In the genomic region with DNA sequence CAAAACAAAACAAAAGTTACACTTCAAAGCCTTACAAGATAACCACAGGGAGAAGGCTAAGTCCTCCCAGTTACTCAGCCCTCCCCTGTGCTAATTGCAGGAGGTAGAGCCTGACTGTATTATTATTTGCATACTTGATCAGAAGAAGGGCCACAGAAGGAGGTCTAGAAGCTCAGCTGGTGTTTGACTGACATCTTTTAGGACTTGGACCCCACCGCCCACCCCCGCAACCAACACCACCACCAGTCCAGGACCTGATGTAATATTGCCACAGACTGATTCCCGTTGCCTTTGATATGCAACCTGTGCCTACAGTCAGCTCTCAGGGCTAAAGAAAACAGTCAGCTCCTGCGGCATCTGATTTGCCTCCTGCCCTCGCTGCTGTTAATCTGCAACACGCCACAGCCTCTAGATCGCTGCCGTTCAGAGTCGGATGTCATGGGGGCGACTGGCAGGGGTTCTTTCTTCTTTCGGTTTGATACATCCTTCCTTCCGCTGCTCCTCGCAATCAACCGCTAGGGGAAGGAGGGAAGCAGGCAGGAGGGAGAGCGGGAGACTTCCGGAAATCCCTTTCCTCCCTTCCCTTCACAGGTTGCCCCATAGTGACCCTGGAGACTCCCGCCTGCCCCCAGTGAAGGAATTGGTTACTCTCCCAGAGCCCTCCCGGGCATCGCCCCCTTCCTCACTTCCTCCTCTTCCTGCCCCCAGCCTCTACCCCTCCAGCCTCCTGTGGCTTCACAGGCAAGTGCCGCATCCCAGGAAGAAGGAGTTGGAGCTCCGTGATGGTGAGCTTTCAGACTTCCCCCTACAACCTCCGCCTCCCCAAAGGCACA, we compare ENCODE assay signal across 8 cellular contexts.
DNase-seq lines count a peak whose midpoint lies in the region; ATAC-seq and TF ChIP-seq lines count a peak whose summit lies in the region.

No MANE protein-coding gene starts in this region.

- H3K4me1 ChIP-seq in IMR-90 (ENCODE audit: control insufficient read depth, insufficient read depth, low read length) (no peaks in the 10 kb centered on the region), vagina (peaks cover 19% of the 10 kb centered on the region)
- peaks cover 0 to 7% of the 10 kb centered on the region in 2 donors for H3K4me1 ChIP-seq in naive thymus-derived CD4-positive, alpha-beta T cell (ENCODE audit: control insufficient read depth in 2 of 2, insufficient read depth in 2 of 2, low read length in 2 of 2)

- no peak; the same call in 1 of the 2 replicates for TF ChIP-seq RAD21 in IMR-90 (IDR thresholded peaks at IDR 0.05; ENCODE audit: low read length)

- 0% methylated on average over 3 of the region's 22 CpGs; no CpG with 5 or more reads in 1 of the 2 experiments for WGBS in IMR-90 (ENCODE audit: extremely low coverage in 2 of 2, insufficient read length in 1 of 2), 2 experiments

- H3K9ac ChIP-seq in IMR-90 (ENCODE audit: low read depth, low read length), result peak overlapping the region; percentile 61

- peak overlapping the region; percentile 67 for H3K18ac ChIP-seq in IMR-90 (ENCODE audit: low read depth, low read length)

- TF ChIP-seq POLR2A in IMR-90 (IDR thresholded peaks at IDR 0.05; ENCODE audit: low read depth, low read length) (no peak), vagina (IDR thresholded peaks at IDR 0.05) (no peak)

- H3K9me3 ChIP-seq in IMR-90 (ENCODE audit: control insufficient read depth, insufficient read depth, low read length) (no peaks in the 10 kb centered on the region), vagina (no peaks in the 10 kb centered on the region)
- no peaks in the 10 kb centered on the region for H3K9me3 ChIP-seq in naive thymus-derived CD4-positive, alpha-beta T cell (ENCODE audit: control insufficient read depth in 2 of 3, low read length in 3 of 3)

- peak overlapping the region; percentile 90 for H2BK120ac ChIP-seq in IMR-90 (ENCODE audit: low read depth, low read length)

- no peaks in the 10 kb centered on the region; the same call in 1 of the 2 replicates for H3K9me1 ChIP-seq in IMR-90 (ENCODE audit: insufficient read depth, low read length)

- peak overlapping the region; percentile 76 for H3K4me3 ChIP-seq in IMR-90 (ENCODE audit: insufficient read depth, low read depth, low read length)
- H3K4me3 ChIP-seq in naive thymus-derived CD4-positive, alpha-beta T cell (ENCODE audit: low read length), result peak overlapping the region; percentile 46
- H3K4me3 ChIP-seq in vagina, result peak overlapping the region; percentile 36 to 42

- peak overlapping the region; percentile 45 for H3K4me3 Mint-ChIP-seq in activated CD4-positive, alpha-beta T cell treated with anti-CD3 and anti-CD28 coated beads, Interleukin-2, amount 10 ng/mL, durations not matched to agents 7 days and 5 days
- peak overlapping the region; percentile 54 to 81 (median 72) for H3K4me3 Mint-ChIP-seq in naive thymus-derived CD4-positive, alpha-beta T cell

- no peaks in the 10 kb centered on the region for H3K36me3 Mint-ChIP-seq in activated CD4-positive, alpha-beta T cell treated with anti-CD3 and anti-CD28 coated beads, Interleukin-2, amount 10 ng/mL, durations not matched to agents 7 days and 5 days (ENCODE audit: low read depth)
- no peaks in the 10 kb centered on the region for H3K36me3 Mint-ChIP-seq in naive thymus-derived CD4-positive, alpha-beta T cell

- H3K9me3 Mint-ChIP-seq in activated CD4-positive, alpha-beta T cell treated with anti-CD3 and anti-CD28 coated beads, Interleukin-2, amount 10 ng/mL, durations not matched to agents 7 days and 5 days, result no peaks in the 10 kb centered on the region
- peaks cover 0 to 6% (median 0%) of the 10 kb centered on the region in 11 donors for H3K9me3 Mint-ChIP-seq in naive thymus-derived CD4-positive, alpha-beta T cell

- intact Hi-C loops in IMR-90 (cut with micrococcal nuclease), result no loop called here
- intact Hi-C loops in naive thymus-derived CD4-positive, alpha-beta T cell (cut with micrococcal nuclease), result no loop called here
- intact Hi-C loops in vagina (cut with DNase I), result no loop called here

- H2AK9ac ChIP-seq in IMR-90 (replicated peaks; ENCODE audit: low read depth, low read length, poor library complexity), result peak overlapping the region; percentile 71

- TF ChIP-seq CTCF in GM12873 (IDR thresholded peaks at IDR 0.05; ENCODE audit: insufficient read depth, low read depth, low read length, missing control alignments) (peak; percentile 63), IMR-90 (conservative IDR thresholded peaks at IDR 0.05; ENCODE audit: low read depth, low read length) (peak; percentile 44), vagina (IDR thresholded peaks at IDR 0.05) (no peak), RWPE1 (conservative IDR thresholded peaks at IDR 0.05; ENCODE audit: low read depth) (no peak)

- peak overlapping the region; percentile 96 for H2AFZ ChIP-seq in IMR-90 (replicated peaks; ENCODE audit: low read length, poor library complexity)

- peak overlapping the region; percentile 77; the same call in 1 of the 2 replicates for H3K56ac ChIP-seq in IMR-90 (ENCODE audit: extremely low read depth, insufficient read depth, low read length)

- POLR2A ChIA-PET in IMR-90 (lab: Charles Lee; ENCODE audit: unreplicated experiment) (no interaction called here), RWPE1 (lab: Yijun Ruan, JAX; ENCODE audit: low non-redundant PET) (no interaction called here)
- POLR2A ChIA-PET in activated CD4-positive, alpha-beta T cell treated with anti-CD3 and anti-CD28 coated beads, Interleukin-2, amount 10 ng/mL, durations not matched to agents 7 days and 5 days (lab: Charles Lee), result no interaction called here
- POLR2A ChIA-PET in naive thymus-derived CD4-positive, alpha-beta T cell (lab: Charles Lee), result interaction anchor here (1.2 kb wide), 1 partner anchor 49 kb away, joined by 3 read pairs; no protein-coding TSS in a partner anchor

- no peaks in the 10 kb centered on the region for H3K79me1 ChIP-seq in IMR-90 (ENCODE audit: low read depth in 1 of 2, low read length in 2 of 2)

- peak overlapping the region; percentile 49 for H4K91ac ChIP-seq in IMR-90 (ENCODE audit: insufficient read depth, low read depth, low read length)

- no peaks in the 10 kb centered on the region for H3K27me3 Mint-ChIP-seq in activated CD4-positive, alpha-beta T cell treated with anti-CD3 and anti-CD28 coated beads, Interleukin-2, amount 10 ng/mL, durations not matched to agents 7 days and 5 days
- H3K27me3 Mint-ChIP-seq in naive thymus-derived CD4-positive, alpha-beta T cell, result peaks cover 5 to 37% (median 12%) of the 10 kb centered on the region in 5 donors

- H3K27ac ChIP-seq in IMR-90 (ENCODE audit: insufficient read depth, low read length) (peak overlapping the region; percentile 45), vagina (no peak overlapping the region), RWPE1 (no peak overlapping the region)
- no peak overlapping the region for H3K27ac ChIP-seq in naive thymus-derived CD4-positive, alpha-beta T cell (ENCODE audit: low read depth, low read length)

- H3K23ac ChIP-seq in IMR-90 (ENCODE audit: low read depth, low read length), result peak overlapping the region; percentile 55; the same call in 1 of the 2 replicates

- H2AK5ac ChIP-seq in IMR-90 (ENCODE audit: low read depth, low read length), result no peak overlapping the region

- no peaks in the 10 kb centered on the region for H4K20me1 ChIP-seq in IMR-90 (ENCODE audit: insufficient read depth, low read length)

- DNase-seq in IMR-90 (peak; percentile 61), fibroblast of peridontal ligament (ENCODE audit: extremely low read depth) (peak; percentile 74), vagina (ENCODE audit: extremely low spot score in 2 of 2) (no peak), RWPE1 (ENCODE audit: low spot score) (no peak)
- DNase-seq in activated CD4-positive, alpha-beta T cell treated with anti-CD3 and anti-CD28 coated beads, Interleukin-2, amount 10 ng/mL, durations not matched to agents 7 days and 5 days, result peak; percentile 12
- DNase-seq in naive thymus-derived CD4-positive, alpha-beta T cell, result peak in 4 of 9 donors; percentile 3 to 12 (median 4)

- no peak overlapping the region for H2BK5ac ChIP-seq in IMR-90 (ENCODE audit: low read depth, low read length, poor library complexity, severe bottlenecking)

- no peaks in the 10 kb centered on the region for H3K36me3 ChIP-seq in IMR-90 (ENCODE audit: control insufficient read depth, insufficient read depth, low read length)
- H3K36me3 ChIP-seq in naive thymus-derived CD4-positive, alpha-beta T cell (ENCODE audit: control insufficient read depth in 2 of 3, insufficient read depth in 3 of 3, low read length in 3 of 3), result no peaks in the 10 kb centered on the region
- H3K36me3 ChIP-seq in vagina, result no peaks in the 10 kb centered on the region

- peak overlapping the region; percentile 88 for H3K4ac ChIP-seq in IMR-90 (ENCODE audit: low read depth, low read length)

- peak overlapping the region; percentile 53; the same call in 1 of the 3 replicates for H2BK15ac ChIP-seq in IMR-90 (ENCODE audit: low read depth, low read length)

- peak overlapping the region; percentile 90 for H3K14ac ChIP-seq in IMR-90 (replicated peaks; ENCODE audit: low read depth, low read length)

- H3K27ac Mint-ChIP-seq in activated CD4-positive, alpha-beta T cell treated with anti-CD3 and anti-CD28 coated beads, Interleukin-2, amount 10 ng/mL, durations not matched to agents 7 days and 5 days, result no peak overlapping the region
- peak overlapping the region in 4 of 9 donors; percentile 14 to 77 (median 22) for H3K27ac Mint-ChIP-seq in naive thymus-derived CD4-positive, alpha-beta T cell

- peak overlapping the region; percentile 87 for H3K4me2 ChIP-seq in IMR-90 (ENCODE audit: low read depth, low read length)

- BruUV-seq in IMR-90 (replicated peaks; lab: Mats Ljungman, UMichigan), result no TSS peak

- H4K5ac ChIP-seq in IMR-90 (ENCODE audit: low read depth, low read length), result peak overlapping the region; percentile 95

- H3K4me1 Mint-ChIP-seq in activated CD4-positive, alpha-beta T cell treated with anti-CD3 and anti-CD28 coated beads, Interleukin-2, amount 10 ng/mL, durations not matched to agents 7 days and 5 days, result peaks cover 18% of the 10 kb centered on the region
- peaks cover 8 to 25% (median 12%) of the 10 kb centered on the region in 7 donors for H3K4me1 Mint-ChIP-seq in naive thymus-derived CD4-positive, alpha-beta T cell

- H4K8ac ChIP-seq in IMR-90 (ENCODE audit: low read depth in 2 of 2, low read length in 2 of 2), result peak overlapping the region; percentile 79 to 96

- CTCF ChIA-PET in IMR-90 (lab: Yijun Ruan, JAX) (interaction anchor here (0.7 kb wide), 2 partner anchors 21 to 29 kb away, joined by 3 read pairs; no protein-coding TSS in a partner anchor), RWPE1 (lab: Yijun Ruan, JAX) (interaction anchor here (0.6 kb wide), 3 partner anchors 84 to 95 kb away, joined by 3 to 5 read pairs (median 3); no protein-coding TSS in a partner anchor)
- CTCF ChIA-PET in activated CD4-positive, alpha-beta T cell treated with anti-CD3 and anti-CD28 coated beads, Interleukin-2, amount 10 ng/mL, durations not matched to agents 7 days and 5 days (lab: Charles Lee), result no interaction called here
- CTCF ChIA-PET in naive thymus-derived CD4-positive, alpha-beta T cell (lab: Charles Lee), result no interaction called here

- peak; percentile 59 for ATAC-seq in GM21576 (IDR thresholded peaks at IDR 0.05; ENCODE audit: unreplicated experiment)
- peak; percentile 93 for ATAC-seq in IMR-90 (ENCODE audit: low read depth)
- ATAC-seq in naive thymus-derived CD4-positive, alpha-beta T cell, result peak; percentile 38

- dilution Hi-C loops in IMR-90 (cut with HindIII; ENCODE audit: low sequenced_read_pairs, unreplicated experiment), result no loop called here

- in situ Hi-C loops in IMR-90 (cut with MboI; ENCODE audit: low sequenced_read_pairs), result no loop called here

- H3K27me3 ChIP-seq in IMR-90 (ENCODE audit: control insufficient read depth, insufficient read depth, low read length) (peaks cover 3% of the 10 kb centered on the region), vagina (no peaks in the 10 kb centered on the region)
- H3K27me3 ChIP-seq in naive thymus-derived CD4-positive, alpha-beta T cell (ENCODE audit: control insufficient read depth in 2 of 2, insufficient read depth in 2 of 2, low read length in 2 of 2), result no peaks in the 10 kb centered on the region

- H2BK20ac ChIP-seq in IMR-90 (ENCODE audit: low read depth, low read length), result peak overlapping the region; percentile 54

Comparison
In these comparisons a context has a peak if more than half of its experiments do, and no peak if none do; other contexts are left out.
1. CTCF ChIP-seq: peak in GM12873 (single experiment) and IMR-90 (single experiment); none in vagina (0 of 3) and RWPE1 (single experiment).
2. ATAC-seq: peak in every context shown above with its lines; median percentile 93 in IMR-90; 59 in GM21576; 38 in naive thymus-derived CD4-positive, alpha-beta T cell.
3. DNase-seq: peak in IMR-90 (single experiment), activated CD4-positive, alpha-beta T cell treated with anti-CD3 and anti-CD28 coated beads, Interleukin-2, amount 10 ng/mL, durations not matched to agents 7 days and 5 days (single experiment) and fibroblast of peridontal ligament (single experiment); none in vagina (0 of 2) and RWPE1 (single experiment).
4. CTCF ChIA-PET loops: an anchor here in IMR-90 (0.7 kb wide) and RWPE1 (0.6 kb wide); none called in activated CD4-positive, alpha-beta T cell treated with anti-CD3 and anti-CD28 coated beads, Interleukin-2, amount 10 ng/mL, durations not matched to agents 7 days and 5 days and naive thymus-derived CD4-positive, alpha-beta T cell.
5. Peak in every context shown above with its lines, with median percentiles within 50 percentile points of each other: H3K4me3 ChIP-seq.